ENCODE assay signal across 27 cellular contexts in genomic region chr5:92372766-92373165, GRCh38.
DNase-seq lines count a peak whose midpoint lies in the region; ATAC-seq and TF ChIP-seq lines count a peak whose summit lies in the region.
"Had no signal": no experiment of that assay in that cellular context is flagged by ENCODE, and none has a peak within 500 bp of the region (broad histone marks: within the 10 kb centered on the region; RNA-seq: fewer than 3 reads in every experiment).

No MANE protein-coding gene starts in this region.

- no peak overlapping the region for H3K9ac ChIP-seq in HCT116 (ENCODE audit: low read length)
- H3K9ac ChIP-seq in PC-3 (ENCODE audit: low read length): 0 out of 2 replicates have a peak overlapping the region, but pooled peaks have one; percentile 44

- no TSS peak for BruUV-seq in HCT116 (replicated peaks; lab: Mats Ljungman, UMichigan)
- no TSS peak for BruUV-seq in PC-3 (replicated peaks; lab: Mats Ljungman, UMichigan)

- H3K36me3 ChIP-seq in HCT116 (ENCODE audit: control insufficient read depth in 1 of 2, insufficient read depth in 2 of 2, low read length in 2 of 2): no peaks in the 10 kb centered on the region
- H3K36me3 ChIP-seq in PC-3 (ENCODE audit: low read depth, low read length): no peaks in the 10 kb centered on the region
- no peaks in the 10 kb centered on the region for H3K36me3 ChIP-seq in osteoblast (ENCODE audit: insufficient read depth, low read length)
- H3K36me3 ChIP-seq in gastrocnemius medialis: no peaks in the 10 kb centered on the region
- H3K36me3 ChIP-seq: left ventricle myocardium inferior, prostate gland, vagina had no signal

- H3K4me3 ChIP-seq in HCT116 (replicated peaks in 1 of 2; ENCODE audit: low read depth in 1 of 2, low read length in 2 of 2): no peak overlapping the region
- no peak overlapping the region for H3K4me3 ChIP-seq in PC-3 (ENCODE audit: low read length)
- H3K4me3 ChIP-seq in choroid plexus epithelial cell (ENCODE audit: low read depth, low read length): no peak overlapping the region
- no peak overlapping the region for H3K4me3 ChIP-seq in osteoblast (ENCODE audit: insufficient read depth, low read length)
- no peak overlapping the region for H3K4me3 ChIP-seq in gastrocnemius medialis
- H3K4me3 ChIP-seq: K562, left ventricle myocardium inferior, prostate gland, vagina had no signal

- in situ Hi-C loops in gastrocnemius medialis (cut with MboI; ENCODE audit: low sequenced_read_pairs in 4 of 4): no loop called here

- H4K20me1 ChIP-seq in HCT116 (ENCODE audit: insufficient read depth): no peaks in the 10 kb centered on the region
- H4K20me1 ChIP-seq in PC-3 (ENCODE audit: low read length): no peaks in the 10 kb centered on the region
- no peaks in the 10 kb centered on the region for H4K20me1 ChIP-seq in osteoblast (ENCODE audit: insufficient read depth, low read length)

- intact Hi-C loops in HCT116 (cut with micrococcal nuclease) (no loop called here), PC-3 (cut with micrococcal nuclease) (loop anchor here (5.0 kb wide), 1 partner anchor 35 kb away; no protein-coding TSS in a partner anchor), gastrocnemius medialis (cut with DNase I; ENCODE audit: low total_unique reads) (no loop called here)

- H3K9me2 ChIP-seq in HCT116 (ENCODE audit: insufficient read depth): peaks cover 6% of the 10 kb centered on the region; the same call in 1 of the 2 replicates
- no peaks in the 10 kb centered on the region for H3K9me2 ChIP-seq in PC-3 (replicated peaks; ENCODE audit: low read length)

- POLR2A ChIA-PET in HCT116 (lab: Charles Lee): no interaction called here
- POLR2A ChIA-PET in PC-3 (lab: Charles Lee; ENCODE audit: unreplicated experiment): no interaction called here

- no peak for DNase-seq in HCT116 (ENCODE audit: low read depth, low spot score)
- DNase-seq in PC-3: peak; percentile 79
- peak; percentile 20 for DNase-seq in choroid plexus epithelial cell (ENCODE audit: low read depth)
- peak; percentile 17 for DNase-seq in osteoblast (ENCODE audit: insufficient read length, low spot score, missing footprints)
- no peak for DNase-seq in gastrocnemius medialis
- no peak for DNase-seq in NCI-H2196 treated with DMSO at 0.1 percent for 48 hours (lab: John Stamatoyannopoulos, UW; ENCODE audit: unreplicated experiment)
- no peak for DNase-seq in stimulated activated CD4-positive, alpha-beta T cell treated with anti-CD3 and anti-CD28 coated beads, Interleukin-15, amount 100 ng/mL, for 24 hours
- DNase-seq: activated CD4-positive, alpha-beta T cell treated with anti-CD3 and anti-CD28 coated beads, Interleukin-2, amount 50 U/mL, for 1 hour; activated naive CD4-positive, alpha-beta T cell treated with Interleukin-2 at 50 U/mL for 16 hours; activated T-cell treated with anti-CD3 and anti-CD28 coated beads, Interleukin-2, amount 50 U/mL, for 48 hours; Caco-2; DND-41; effector CD8-positive, alpha-beta T cell; hypothalamus; immature natural killer cell; left ventricle myocardium inferior; NCI-H1417 treated with DMSO at 0.1 percent for 48 hours; NCI-H2081 treated with DMSO at 0.1 percent for 48 hours; NCI-H446 treated with DMSO at 0.1 percent for 48 hours; OCI-M1; SHP77 treated with DMSO at 0.1 percent for 48 hours; T1000 had no signal

- H3K79me2 ChIP-seq in HCT116 (ENCODE audit: insufficient read depth, low read length) (no peaks in the 10 kb centered on the region), PC-3 (ENCODE audit: low read length) (no peaks in the 10 kb centered on the region), osteoblast (ENCODE audit: insufficient read depth, low read length) (no peaks in the 10 kb centered on the region)

- RAD21 ChIA-PET in HCT116 (lab: Charles Lee; ENCODE audit: low non-redundant PET in 1 of 2, low total read pairs in 2 of 2, uncharacterized antibody in 2 of 2, unreplicated experiment in 2 of 2): no interaction called here

- TF ChIP-seq POLR2A in HCT116 (IDR thresholded peaks at IDR 0.05; ENCODE audit: borderline replicate concordance, extremely low read depth, insufficient read depth, insufficient read length) (no peak), gastrocnemius medialis (IDR thresholded peaks at IDR 0.05) (no peak)

- TF ChIP-seq CTCF in HCT116 (IDR thresholded peaks at IDR 0.05 in 2 of 3, conservative IDR thresholded peaks at IDR 0.05 in 1 of 3; ENCODE audit: borderline replicate concordance in 1 of 3, insufficient read depth in 1 of 3, low read depth in 2 of 3, low read length in 2 of 3): no peak
- TF ChIP-seq CTCF in PC-3 (conservative IDR thresholded peaks at IDR 0.05; ENCODE audit: low read depth, low read length): no peak
- no peak for TF ChIP-seq CTCF in choroid plexus epithelial cell (conservative IDR thresholded peaks at IDR 0.05; ENCODE audit: low read depth, low read length)
- no peak for TF ChIP-seq CTCF in osteoblast (IDR thresholded peaks at IDR 0.05; ENCODE audit: extremely low read depth, low read depth, low read length)
- no peak for TF ChIP-seq CTCF in gastrocnemius medialis (IDR thresholded peaks at IDR 0.05 in 4 of 5, conservative IDR thresholded peaks at IDR 0.05 in 1 of 5)

- H3K27me3 ChIP-seq in HCT116 (ENCODE audit: insufficient read depth, low read length) (no peaks in the 10 kb centered on the region), PC-3 (ENCODE audit: low read length) (no peaks in the 10 kb centered on the region), osteoblast (ENCODE audit: insufficient read depth, low read length) (no peaks in the 10 kb centered on the region), gastrocnemius medialis (no peaks in the 10 kb centered on the region)
- H3K27me3 ChIP-seq: vagina had no signal

- ATAC-seq in HCT116 (no peak), PC-3 (peak; percentile 56), gastrocnemius medialis (no peak), GM21825 (IDR thresholded peaks at IDR 0.05; ENCODE audit: unreplicated experiment) (no peak)
- ATAC-seq: K562 had no signal

- CTCF ChIA-PET in HCT116 (lab: Charles Lee): no interaction called here
- CTCF ChIA-PET in PC-3 (lab: Charles Lee): no interaction called here

- no peak overlapping the region for H2AFZ ChIP-seq in HCT116 (ENCODE audit: low read depth, low read length, poor library complexity, severe bottlenecking)
- H2AFZ ChIP-seq in PC-3 (ENCODE audit: low read length): no peak overlapping the region
- H2AFZ ChIP-seq in osteoblast (ENCODE audit: low read length): no peak overlapping the region

- peaks cover 6% of the 10 kb centered on the region for H3F3A ChIP-seq in PC-3 (ENCODE audit: low read length, unreplicated experiment)

- H3K27ac ChIP-seq in HCT116 (ENCODE audit: low read depth, low read length) (no peak overlapping the region), PC-3 (ENCODE audit: low read length) (peak overlapping the region; percentile 86), osteoblast (ENCODE audit: low read depth, low read length) (no peak overlapping the region), gastrocnemius medialis (no peak overlapping the region)
- H3K27ac ChIP-seq: C4-2B, left ventricle myocardium inferior, prostate gland, vagina had no signal

- no peak for TF ChIP-seq RAD21 in HCT116 (IDR thresholded peaks at IDR 0.05; ENCODE audit: low read depth)

- no peaks in the 10 kb centered on the region for H3K9me3 ChIP-seq in HCT116 (ENCODE audit: control insufficient read depth in 1 of 2, insufficient read depth in 1 of 2, low read depth in 1 of 2, low read length in 2 of 2)
- no peaks in the 10 kb centered on the region for H3K9me3 ChIP-seq in PC-3 (ENCODE audit: low read length)
- H3K9me3 ChIP-seq in osteoblast (ENCODE audit: low read depth, low read length): no peaks in the 10 kb centered on the region
- H3K9me3 ChIP-seq in gastrocnemius medialis: no peaks in the 10 kb centered on the region
- H3K9me3 ChIP-seq: Caco-2, prostate gland, vagina had no signal

- H3K4me2 ChIP-seq in HCT116 (ENCODE audit: low read length) (no peak overlapping the region), PC-3 (ENCODE audit: low read length) (peak overlapping the region; percentile 52), osteoblast (ENCODE audit: insufficient read depth, low read length) (no peak overlapping the region)

- no peaks in the 10 kb centered on the region for H3K4me1 ChIP-seq in HCT116 (ENCODE audit: control insufficient read depth in 1 of 2, insufficient read depth in 2 of 2, low read length in 2 of 2)
- H3K4me1 ChIP-seq in PC-3 (ENCODE audit: insufficient read depth, low read length): peaks cover 21% of the 10 kb centered on the region
- H3K4me1 ChIP-seq in osteoblast (ENCODE audit: insufficient read depth, low read length): no peaks in the 10 kb centered on the region
- no peaks in the 10 kb centered on the region for H3K4me1 ChIP-seq in gastrocnemius medialis
- H3K4me1 ChIP-seq: Caco-2, left ventricle myocardium inferior, prostate gland, vagina had no signal

TF ChIP-seq in HCT116, 20 proteins besides CTCF, POLR2A, EP300 and RAD21:
- TF ChIP-seq REST (IDR thresholded peaks at IDR 0.05; ENCODE audit: low read depth) (no peak), FOSL1 (IDR thresholded peaks at IDR 0.05; ENCODE audit: low read depth) (0 out of 2 replicates have a peak, but pooled peaks have one; percentile 15)

Comparison
In these comparisons a context has a peak if more than half of its experiments do, and no peak if none do; other contexts are left out.
1. DNase-seq: peak in PC-3 (single experiment), choroid plexus epithelial cell (single experiment) and osteoblast (single experiment); none in HCT116 (single experiment), gastrocnemius medialis (0 of 2), NCI-H2196 treated with DMSO at 0.1 percent for 48 hours (single experiment) and stimulated activated CD4-positive, alpha-beta T cell treated with anti-CD3 and anti-CD28 coated beads, Interleukin-15, amount 100 ng/mL, for 24 hours (single experiment).